ENCODE assay signal across 12 cellular contexts in genomic region chr11:121086866-121087265, GRCh38. TPM values are rescaled to one million over a fixed set of nuclear protein-coding genes. Genes with fewer than 3 reads are reported as not detected.
DNase-seq lines count a peak whose midpoint lies in the region; ATAC-seq and TF ChIP-seq lines count a peak whose summit lies in the region.
"Had no signal": no experiment of that assay in that cellular context is flagged by ENCODE, and none has a peak within 500 bp of the region (broad histone marks: within the 10 kb centered on the region; RNA-seq: fewer than 3 reads in every experiment).

No MANE protein-coding gene starts in this region.

- no peak overlapping the region for H3K27ac ChIP-seq in IMR-90 (ENCODE audit: insufficient read depth, low read length)

- TF ChIP-seq CTCF in AG10803 (conservative IDR thresholded peaks at IDR 0.05; ENCODE audit: low read length) (no peak), IMR-90 (conservative IDR thresholded peaks at IDR 0.05; ENCODE audit: low read depth, low read length) (no peak), cardiac fibroblast (IDR thresholded peaks at IDR 0.05; ENCODE audit: low read depth, low read length) (no peak), foreskin fibroblast (IDR thresholded peaks at IDR 0.05; ENCODE audit: low read depth, low read length) (no peak)

- no peak overlapping the region for H3K4ac ChIP-seq in IMR-90 (ENCODE audit: low read depth, low read length)

- no peaks in the 10 kb centered on the region for H3K79me1 ChIP-seq in IMR-90 (ENCODE audit: low read depth in 1 of 2, low read length in 2 of 2)

- H4K91ac ChIP-seq in IMR-90 (ENCODE audit: insufficient read depth, low read depth, low read length) = no peak overlapping the region

- H3K56ac ChIP-seq in IMR-90 (ENCODE audit: extremely low read depth, insufficient read depth, low read length) = no peak overlapping the region

- CTCF ChIA-PET in IMR-90 (lab: Yijun Ruan, JAX) = no interaction called here

- peaks cover 5% of the 10 kb centered on the region; the same call in 1 of the 2 replicates for H4K20me1 ChIP-seq in IMR-90 (ENCODE audit: insufficient read depth, low read length)

- H3K9me3 ChIP-seq in IMR-90 (ENCODE audit: control insufficient read depth, insufficient read depth, low read length) (no peaks in the 10 kb centered on the region), HAP-1 (no peaks in the 10 kb centered on the region)

- H3K36me3 ChIP-seq in IMR-90 (ENCODE audit: control insufficient read depth, insufficient read depth, low read length) = peaks cover 5% of the 10 kb centered on the region
- H3K36me3 ChIP-seq in HAP-1 (replicated peaks) = no peaks in the 10 kb centered on the region; the same call in 1 of the 2 replicates

- ATAC-seq in IMR-90 (ENCODE audit: low read depth) = peak; percentile 88
- no peak for ATAC-seq in HG03565 (IDR thresholded peaks at IDR 0.05; ENCODE audit: unreplicated experiment)
- no peak for ATAC-seq in GM21423 (IDR thresholded peaks at IDR 0.05; ENCODE audit: unreplicated experiment)
- no peak for ATAC-seq in GM21619 (IDR thresholded peaks at IDR 0.05; ENCODE audit: unreplicated experiment)

- H3K18ac ChIP-seq in IMR-90 (ENCODE audit: low read depth, low read length) = no peak overlapping the region

- H4K8ac ChIP-seq in IMR-90 (ENCODE audit: low read depth in 2 of 2, low read length in 2 of 2) = no peak overlapping the region

- no peak overlapping the region for H2AFZ ChIP-seq in IMR-90 (replicated peaks; ENCODE audit: low read length, poor library complexity)

- H3K4me2 ChIP-seq in IMR-90 (ENCODE audit: low read depth, low read length) = no peak overlapping the region

- no peak overlapping the region for H2BK15ac ChIP-seq in IMR-90 (ENCODE audit: low read depth, low read length)

- H3K27me3 ChIP-seq in IMR-90 (ENCODE audit: control insufficient read depth, insufficient read depth, low read length) (no peaks in the 10 kb centered on the region), HAP-1 (ENCODE audit: low read depth) (no peaks in the 10 kb centered on the region)

- no peak overlapping the region for H2AK9ac ChIP-seq in IMR-90 (replicated peaks; ENCODE audit: low read depth, low read length, poor library complexity)

- no peak overlapping the region for H2BK120ac ChIP-seq in IMR-90 (ENCODE audit: low read depth, low read length)

- no peak overlapping the region for H3K4me3 ChIP-seq in AG10803 (ENCODE audit: low read length)
- no peak overlapping the region for H3K4me3 ChIP-seq in IMR-90 (ENCODE audit: insufficient read depth, low read depth, low read length)
- H3K4me3 ChIP-seq in cardiac fibroblast (replicated peaks in 1 of 2; ENCODE audit: low read depth in 2 of 2, low read length in 2 of 2) = no peak overlapping the region
- H3K4me3 ChIP-seq in foreskin fibroblast (ENCODE audit: low read depth in 1 of 2, low read length in 2 of 2) = no peak overlapping the region
- no peak overlapping the region for H3K4me3 ChIP-seq in HAP-1

- dilution Hi-C loops in IMR-90 (cut with HindIII; ENCODE audit: low sequenced_read_pairs, unreplicated experiment) = no loop called here

- no peak overlapping the region for H2AK5ac ChIP-seq in IMR-90 (ENCODE audit: low read depth, low read length)

- intact Hi-C loops in IMR-90 (cut with micrococcal nuclease) = no loop called here

- no peak overlapping the region for H3K9ac ChIP-seq in IMR-90 (ENCODE audit: low read depth, low read length)

- POLR2A ChIA-PET in IMR-90 (lab: Charles Lee; ENCODE audit: unreplicated experiment) = no interaction called here

- in situ Hi-C loops in IMR-90 (cut with MboI; ENCODE audit: low sequenced_read_pairs) (no loop called here), HAP-1 (cut with MboI; ENCODE audit: low sequenced_read_pairs) (no loop called here)

- no peak overlapping the region for H2BK20ac ChIP-seq in IMR-90 (ENCODE audit: low read depth, low read length)

- H3K9me1 ChIP-seq in IMR-90 (ENCODE audit: insufficient read depth, low read length) = peaks cover 4% of the 10 kb centered on the region

- no peak overlapping the region for H4K5ac ChIP-seq in IMR-90 (ENCODE audit: low read depth, low read length)

- 100% methylated on average over 2 of the region's 4 CpGs; no CpG with 5 or more reads in 1 of the 2 experiments for WGBS in IMR-90 (ENCODE audit: extremely low coverage in 2 of 2, insufficient read length in 1 of 2), 2 experiments

- no TSS peak for BruUV-seq in IMR-90 (replicated peaks; lab: Mats Ljungman, UMichigan)

- no peak overlapping the region for H3K23ac ChIP-seq in IMR-90 (ENCODE audit: low read depth, low read length)

- DNase-seq in AG10803 (ENCODE audit: low read depth) (peak; percentile 59), IMR-90 (peak; percentile 19), cardiac fibroblast (ENCODE audit: low read depth in 2 of 2) (peak; percentile 10 to 30), foreskin fibroblast (peak; percentile 35 to 57), HAP-1 (ENCODE audit: low spot score in 2 of 2) (no peak)
- DNase-seq: COR-L47, H9, NCI-H1694 treated with DMSO at 0.1 percent for 48 hours had no signal

- no peak for TF ChIP-seq RAD21 in IMR-90 (IDR thresholded peaks at IDR 0.05; ENCODE audit: low read length)

- no peak for TF ChIP-seq POLR2A in IMR-90 (IDR thresholded peaks at IDR 0.05; ENCODE audit: low read depth, low read length)

- no peak overlapping the region for H3K14ac ChIP-seq in IMR-90 (replicated peaks; ENCODE audit: low read depth, low read length)

- no peak overlapping the region for H2BK5ac ChIP-seq in IMR-90 (ENCODE audit: low read depth, low read length, poor library complexity, severe bottlenecking)

- no peaks in the 10 kb centered on the region for H3K4me1 ChIP-seq in IMR-90 (ENCODE audit: control insufficient read depth, insufficient read depth, low read length)
- H3K4me1 ChIP-seq in HAP-1 = no peaks in the 10 kb centered on the region; the same call in 1 of the 2 replicates

TF ChIP-seq in IMR-90, 13 proteins besides CTCF, POLR2A, EP300 and RAD21:
- TF ChIP-seq CHD1 (IDR thresholded peaks at IDR 0.05; ENCODE audit: low read depth, low read length) (no peak), SMC3 (IDR thresholded peaks at IDR 0.05; ENCODE audit: low read depth, low read length) (no peak), BHLHE40 (IDR thresholded peaks at IDR 0.05; ENCODE audit: low read depth, low read length) (no peak), RCOR1 (IDR thresholded peaks at IDR 0.05; ENCODE audit: insufficient replicate concordance, low read length) (no peak), MXI1 (IDR thresholded peaks at IDR 0.05; ENCODE audit: borderline replicate concordance, low read depth, low read length) (no peak), MAZ (IDR thresholded peaks at IDR 0.05; ENCODE audit: borderline replicate concordance, low read depth, low read length) (no peak), FOS (IDR thresholded peaks at IDR 0.05; ENCODE audit: low read depth, low read length) (no peak), CEBPB (IDR thresholded peaks at IDR 0.05; ENCODE audit: low read depth, low read length) (no peak), NFE2L2 (IDR thresholded peaks at IDR 0.05; ENCODE audit: low read depth, low read length) (no peak), RFX5 (IDR thresholded peaks at IDR 0.05; ENCODE audit: low read depth, low read length) (no peak), MAFK (IDR thresholded peaks at IDR 0.05; ENCODE audit: low read depth, low read length) (no peak)
- TF ChIP-seq, protein P1, sequence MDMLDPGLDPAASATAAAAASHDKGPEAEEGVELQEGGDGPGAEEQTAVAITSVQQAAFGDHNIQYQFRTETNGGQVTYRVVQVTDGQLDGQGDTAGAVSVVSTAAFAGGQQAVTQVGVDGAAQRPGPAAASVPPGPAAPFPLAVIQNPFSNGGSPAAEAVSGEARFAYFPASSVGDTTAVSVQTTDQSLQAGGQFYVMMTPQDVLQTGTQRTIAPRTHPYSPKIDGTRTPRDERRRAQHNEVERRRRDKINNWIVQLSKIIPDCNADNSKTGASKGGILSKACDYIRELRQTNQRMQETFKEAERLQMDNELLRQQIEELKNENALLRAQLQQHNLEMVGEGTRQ (IDR thresholded peaks at IDR 0.05; ENCODE audit: low read depth, low read length) = no peak
- TF ChIP-seq, protein P2, sequence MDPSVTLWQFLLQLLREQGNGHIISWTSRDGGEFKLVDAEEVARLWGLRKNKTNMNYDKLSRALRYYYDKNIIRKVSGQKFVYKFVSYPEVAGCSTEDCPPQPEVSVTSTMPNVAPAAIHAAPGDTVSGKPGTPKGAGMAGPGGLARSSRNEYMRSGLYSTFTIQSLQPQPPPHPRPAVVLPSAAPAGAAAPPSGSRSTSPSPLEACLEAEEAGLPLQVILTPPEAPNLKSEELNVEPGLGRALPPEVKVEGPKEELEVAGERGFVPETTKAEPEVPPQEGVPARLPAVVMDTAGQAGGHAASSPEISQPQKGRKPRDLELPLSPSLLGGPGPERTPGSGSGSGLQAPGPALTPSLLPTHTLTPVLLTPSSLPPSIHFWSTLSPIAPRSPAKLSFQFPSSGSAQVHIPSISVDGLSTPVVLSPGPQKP (IDR thresholded peaks at IDR 0.05; ENCODE audit: borderline replicate concordance, low read depth, low read length) = no peak

RNA-seq across cellular contexts. Expression of gene TECTA, which starts 14.2 kb away (rescaled TPM):
- total RNA-seq in IMR-90 (2012; rRNA removed) = 0.18 and 0.28 TPM in 2 replicates
- 0.16 and 0.17 TPM in 2 replicates for polyA plus RNA-seq in IMR-90 (2012; rRNA removed)
- polyA plus RNA-seq in IMR-90 (2012; cell fraction: cytosol; rRNA removed) = 0.12 and 0.13 TPM in 2 replicates
- polyA plus RNA-seq in IMR-90 (2012; cell fraction: nucleus; rRNA removed; ENCODE audit: low replicate concordance) = 1.0 and 1.2 TPM in 2 replicates
- polyA plus RNA-seq: CD14-positive monocyte had no signal

Comparison
In these comparisons a context has a peak if more than half of its experiments do, and no peak if none do; other contexts are left out.
1. DNase-seq: peak in AG10803 (single experiment), IMR-90 (single experiment), cardiac fibroblast (2 of 2) and foreskin fibroblast (2 of 2); none in HAP-1 (0 of 2).